2 cellular contexts compared by ENCODE assay signal in genomic region chr2:95284886-95285541, GRCh38.
TF ChIP-seq lines count a peak whose summit lies in the region.

No MANE protein-coding gene starts in this region.

TF ChIP-seq in HepG2, 621 proteins besides CTCF, POLR2A, EP300 and RAD21 (continues in another document):
- no peak for TF ChIP-seq ARID4A (CRISPR knock-in tag; IDR thresholded peaks at IDR 0.05; ENCODE audit: borderline replicate concordance)
- TF ChIP-seq PRDM10 (CRISPR knock-in tag; IDR thresholded peaks at IDR 0.05; ENCODE audit: low read depth): no peak
- TF ChIP-seq REST (IDR thresholded peaks at IDR 0.05; ENCODE audit: borderline replicate concordance in 1 of 2, low read depth in 1 of 2, low read length in 2 of 2): peak; percentile 61 to 90
- TF ChIP-seq ETS1 (CRISPR knock-in tag; IDR thresholded peaks at IDR 0.05): no peak
- TF ChIP-seq KDM5A (IDR thresholded peaks at IDR 0.05; ENCODE audit: borderline replicate concordance, low read length): no peak
- TF ChIP-seq U2AF2 (IDR thresholded peaks at IDR 0.05; ENCODE audit: low read depth, low read length): no peak
- TF ChIP-seq ZKSCAN1 (IDR thresholded peaks at IDR 0.05; ENCODE audit: low read length): no peak
- no peak for TF ChIP-seq ZKSCAN5 (CRISPR knock-in tag; IDR thresholded peaks at IDR 0.05)
- no peak for TF ChIP-seq ZNF556 (CRISPR knock-in tag; IDR thresholded peaks at IDR 0.05; ENCODE audit: borderline replicate concordance)
- TF ChIP-seq NONO (IDR thresholded peaks at IDR 0.05): no peak
- no peak for TF ChIP-seq NONO (CRISPR knock-in tag; conservative IDR thresholded peaks at IDR 0.05)
- no peak for TF ChIP-seq NKX3-1 (CRISPR knock-in tag; IDR thresholded peaks at IDR 0.05)
- TF ChIP-seq ZNF260 (CRISPR knock-in tag; IDR thresholded peaks at IDR 0.05; ENCODE audit: borderline replicate concordance, low read depth): no peak
- TF ChIP-seq ZNF3 (CRISPR knock-in tag; IDR thresholded peaks at IDR 0.05): no peak

TF ChIP-seq in WTC11, 78 proteins besides CTCF, POLR2A, EP300 and RAD21:
- TF ChIP-seq MXD4 (CRISPR knock-in tag; IDR thresholded peaks at IDR 0.05; ENCODE audit: borderline replicate concordance): no peak
- TF ChIP-seq GTF2I (CRISPR knock-in tag; conservative IDR thresholded peaks at IDR 0.05): no peak
- no peak for TF ChIP-seq CBFB (CRISPR knock-in tag; IDR thresholded peaks at IDR 0.05; ENCODE audit: low read depth)
- TF ChIP-seq USF2 (CRISPR knock-in tag; IDR thresholded peaks at IDR 0.05): no peak
- TF ChIP-seq NR3C1 (CRISPR knock-in tag; conservative IDR thresholded peaks at IDR 0.05; ENCODE audit: low read depth): no peak
